ENCODE assay signal across 8 cellular contexts in genomic region chr3:28800203-28800602, GRCh38.
"Had no signal": no experiment of that assay in that cellular context is flagged by ENCODE, and none has a peak within 500 bp of the region (broad histone marks: within the 10 kb centered on the region; RNA-seq: fewer than 3 reads in every experiment).

No MANE protein-coding gene starts in this region.

- DNase-seq: GOT3, H7, IMR-90, KBM-7 had no signal

- H3K36me3 ChIP-seq: HAP-1 had no signal

- H3K4me1 ChIP-seq: HAP-1 had no signal

- H3K9me3 ChIP-seq: HAP-1 had no signal

- H3K4me3 ChIP-seq: HAP-1 had no signal

- H3K9ac ChIP-seq: KMS-11 had no signal

- FAIRE-seq: HTR-8/SVneo had no signal

- H3K27ac ChIP-seq: KMS-11 had no signal

- ATAC-seq: HCT116 had no signal

- H3K4me2 ChIP-seq: KMS-11 had no signal
